8 cellular contexts compared by ENCODE assay signal in the genomic region with DNA sequence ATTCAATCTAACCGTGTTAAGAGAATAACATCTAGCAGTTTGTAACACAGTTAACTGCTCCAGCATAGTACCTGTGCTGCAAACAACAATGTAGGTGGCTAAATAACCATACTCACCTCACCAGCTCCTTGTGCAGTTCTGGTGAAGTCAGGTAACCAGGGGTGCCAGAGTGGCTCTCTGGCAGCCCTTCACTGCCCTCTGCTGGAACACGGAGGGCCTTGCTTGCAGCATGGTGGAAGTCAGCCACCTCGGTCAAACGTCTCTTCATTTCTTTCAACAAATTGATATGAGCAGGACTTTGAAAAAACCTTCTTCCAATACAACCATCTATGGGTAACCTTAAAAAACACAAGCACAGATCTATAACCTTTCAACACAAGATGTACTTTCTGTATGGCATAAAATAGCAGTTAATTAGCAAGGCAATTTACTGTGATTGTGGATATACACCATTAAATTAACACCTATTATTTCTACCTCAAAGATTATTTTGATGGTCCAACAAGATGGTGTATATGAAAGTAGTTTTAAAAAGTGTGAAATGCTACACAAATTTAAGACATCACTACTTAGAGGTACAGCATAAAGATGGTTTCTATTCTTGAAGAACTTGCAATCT. TPM values are rescaled to one million over a fixed set of nuclear protein-coding genes. Genes with fewer than 3 reads are reported as not detected.
A peak's percentile ranks its signal among the peaks of the same experiment; 100 is the strongest.
DNase-seq lines count a peak whose midpoint lies in the region; ATAC-seq and TF ChIP-seq lines count a peak whose summit lies in the region.

No MANE protein-coding gene starts in this region.

- H3K36me3 ChIP-seq in neutrophil (peaks cover 88% of the 10 kb centered on the region), suprapubic skin (peaks cover 93% of the 10 kb centered on the region)

- H3K4me1 ChIP-seq in neutrophil (ENCODE audit: control insufficient read depth in 1 of 2, insufficient read depth in 1 of 2, low read depth in 1 of 2, low read length in 1 of 2) (no peaks in the 10 kb centered on the region), suprapubic skin (no peaks in the 10 kb centered on the region)

- WGBS in suprapubic skin, result 50% methylated on average over 4 of the region's 4 CpGs

- H3K27ac ChIP-seq in neutrophil (no peak overlapping the region), suprapubic skin (no peak overlapping the region)

- no peak for TF ChIP-seq POLR2A in suprapubic skin (IDR thresholded peaks at IDR 0.05)

- H3K4me3 ChIP-seq in epithelial cell of proximal tubule (ENCODE audit: low read depth, low read length) (no peak overlapping the region), neutrophil (ENCODE audit: low read depth in 1 of 2, low read length in 1 of 2) (no peak overlapping the region), suprapubic skin (no peak overlapping the region)

- no peak for TF ChIP-seq EP300 in suprapubic skin (IDR thresholded peaks at IDR 0.05)

- ATAC-seq in HG02798 (IDR thresholded peaks at IDR 0.05; ENCODE audit: poor library complexity, unreplicated experiment) (peak; percentile 68), GM19324 (IDR thresholded peaks at IDR 0.05; ENCODE audit: low FRiP score, unreplicated experiment) (no peak)

- no peaks in the 10 kb centered on the region for H3K9me3 ChIP-seq in neutrophil
- H3K9me3 ChIP-seq in suprapubic skin, result no peaks in the 10 kb centered on the region

- DNase-seq in NCI-H460 (ENCODE audit: extremely low read depth, low read depth) (peak; percentile 22), epithelial cell of proximal tubule (ENCODE audit: low read depth) (no peak), suprapubic skin (ENCODE audit: low spot score in 2 of 2) (no peak)
- peak; percentile 28 to 37 for DNase-seq in activated CD8-positive, alpha-beta memory T cell treated with anti-CD3 and anti-CD28 coated beads for 4 hours (ENCODE audit: low read depth in 2 of 2)

- TF ChIP-seq CTCF in GM12801 (IDR thresholded peaks at IDR 0.05; ENCODE audit: extremely low read depth, insufficient read length), result peak; percentile 54
- TF ChIP-seq CTCF in epithelial cell of proximal tubule (conservative IDR thresholded peaks at IDR 0.05; ENCODE audit: low read depth, low read length), result peak; percentile 85
- peak; percentile 65 for TF ChIP-seq CTCF in neutrophil (IDR thresholded peaks at IDR 0.05)
- peak; percentile 3 to 67 for TF ChIP-seq CTCF in suprapubic skin (IDR thresholded peaks at IDR 0.05)

- H3K27me3 ChIP-seq in neutrophil (no peaks in the 10 kb centered on the region), suprapubic skin (no peaks in the 10 kb centered on the region)

RNA-seq across cellular contexts. Expression of a gene that starts 56.6 kb away (rescaled TPM):
- total RNA-seq in NCI-H460 (2014; rRNA removed; shearing (Covaris generic)), result 9.0 and 11.0 TPM in 2 replicates
- 6.6 and 7.2 TPM in 2 replicates for polyA plus RNA-seq in NCI-H460 (2014; cell fraction: nucleus; rRNA removed)
- total RNA-seq in epithelial cell of proximal tubule (10.7 and 13.6 TPM in 2 replicates), suprapubic skin (100 to 1,000 TPM in 1 of 4 donors, 10 to 100 TPM in 3; 31.5 to 107 (median 53.5) TPM)

Comparison
In these comparisons a context has a peak if more than half of its experiments do, and no peak if none do; other contexts are left out.
1. CTCF ChIP-seq: peak in every context shown above with its lines; median percentile 85 in epithelial cell of proximal tubule; 65 in neutrophil; 54 in GM12801; 35 in suprapubic skin.
2. DNase-seq: peak in NCI-H460 (single experiment) and activated CD8-positive, alpha-beta memory T cell treated with anti-CD3 and anti-CD28 coated beads for 4 hours (2 of 2); none in epithelial cell of proximal tubule (single experiment) and suprapubic skin (0 of 2).